In genomic region chr1:68293122-68293521, GRCh38 we compare ENCODE assay signal across 14 cellular contexts.
DNase-seq lines count a peak whose midpoint lies in the region; TF ChIP-seq lines count a peak whose summit lies in the region.
"Had no signal": no experiment of that assay in that cellular context is flagged by ENCODE, and none has a peak within 500 bp of the region (broad histone marks: within the 10 kb centered on the region; RNA-seq: fewer than 3 reads in every experiment).

No MANE protein-coding gene starts in this region.

- H3K9me3 ChIP-seq in BLaER1 (no peaks in the 10 kb centered on the region), adipocyte (ENCODE audit: control insufficient read depth, low read length) (no peaks in the 10 kb centered on the region), Peyer's patch (no peaks in the 10 kb centered on the region)
- H3K9me3 ChIP-seq: SJSA1 had no signal

- H3K36me3 Mint-ChIP-seq in nephron progenitor cell (ENCODE audit: low read depth), result no peaks in the 10 kb centered on the region
- H3K36me3 Mint-ChIP-seq: natural killer cell treated with Interleukin-12 subunit alpha and Interleukin-12 subunit beta and Interleukin-15 and Interleukin-18, amount 100 ng/mL, for 72 hours had no signal

- no peaks in the 10 kb centered on the region for H4K20me1 ChIP-seq in BLaER1

- intact Hi-C loops in head of caudate nucleus (cut with DNase I), result loop anchor here (10.0 kb wide), 1 partner anchor 58 kb away; the partner anchor contains the start of gene WLS

- H3K9me3 Mint-ChIP-seq in nephron progenitor cell, result no peaks in the 10 kb centered on the region
- H3K9me3 Mint-ChIP-seq: natural killer cell treated with Interleukin-12 subunit alpha and Interleukin-12 subunit beta and Interleukin-15 and Interleukin-18, amount 100 ng/mL, for 72 hours had no signal

- H3K4me1 ChIP-seq in BLaER1, result peaks cover 7% of the 10 kb centered on the region; the same call in 1 of the 2 replicates
- peaks cover 19% of the 10 kb centered on the region for H3K4me1 ChIP-seq in adipocyte (ENCODE audit: control insufficient read depth, insufficient read depth, low read length)
- H3K4me1 ChIP-seq in Peyer's patch, result peaks cover 0 to 12% (median 0%) of the 10 kb centered on the region in 4 donors
- H3K4me1 ChIP-seq: SJSA1 had no signal

- peak overlapping the region; percentile 74 for H3K4me3 Mint-ChIP-seq in nephron progenitor cell
- H3K4me3 Mint-ChIP-seq: natural killer cell treated with Interleukin-12 subunit alpha and Interleukin-12 subunit beta and Interleukin-15 and Interleukin-18, amount 100 ng/mL, for 72 hours had no signal

- H3K9ac ChIP-seq in BLaER1, result no peak overlapping the region
- no peak overlapping the region for H3K9ac ChIP-seq in adipocyte (ENCODE audit: low read length)

- H3K27ac ChIP-seq in BLaER1 (no peak overlapping the region), Peyer's patch (no peak overlapping the region)
- H3K27ac ChIP-seq: SJSA1 had no signal

- H3K36me3 ChIP-seq in BLaER1 (no peaks in the 10 kb centered on the region), adipocyte (ENCODE audit: control insufficient read depth, insufficient read depth, low read length, severe bottlenecking) (no peaks in the 10 kb centered on the region), Peyer's patch (no peaks in the 10 kb centered on the region)
- H3K36me3 ChIP-seq: SJSA1 had no signal

- TF ChIP-seq CTCF in nephron progenitor cell (IDR thresholded peaks at IDR 0.05) (no peak), Peyer's patch (IDR thresholded peaks at IDR 0.05) (no peak)

- peak overlapping the region; percentile 98 for H3K27ac Mint-ChIP-seq in nephron progenitor cell
- H3K27ac Mint-ChIP-seq: natural killer cell treated with Interleukin-12 subunit alpha and Interleukin-12 subunit beta and Interleukin-15 and Interleukin-18, amount 100 ng/mL, for 72 hours had no signal

- peak; percentile 21 for DNase-seq in adipocyte (ENCODE audit: low read depth)
- DNase-seq in head of caudate nucleus, result peak in 37 of 42 donors; percentile 3 to 81 (median 38)
- peak; percentile 13 for DNase-seq in nephron progenitor cell
- DNase-seq in NCI-H1417 treated with DMSO at 0.1 percent for 48 hours (lab: John Stamatoyannopoulos, UW), result no peak
- no peak for DNase-seq in pons (ENCODE audit: low spot score)
- DNase-seq in DMS53 (lab: John Stamatoyannopoulos, UW), result no peak
- no peak for DNase-seq in Peyer's patch
- DNase-seq: activated CD4-positive, alpha-beta T cell treated with anti-CD3 and anti-CD28 coated beads, Interleukin-2, amount 50 U/mL, for 48 hours; GDM1; small intestine; stimulated activated naive CD8-positive, alpha-beta T cell treated with anti-CD3 and anti-CD28 coated beads, Interleukin-15, Interleukin-2, amounts not matched to agents 100 U/mL and 50 U/mL, for 24 hours had no signal

- H3K27me3 Mint-ChIP-seq in nephron progenitor cell (ENCODE audit: low read depth, poor library complexity), result peaks cover 2% of the 10 kb centered on the region

- peaks cover 67% of the 10 kb centered on the region for H3K4me1 Mint-ChIP-seq in nephron progenitor cell

- peak overlapping the region; percentile 37; the same call in 1 of the 2 replicates for H3K4me2 ChIP-seq in BLaER1

- H3K27me3 ChIP-seq in BLaER1 (no peaks in the 10 kb centered on the region), adipocyte (replicated peaks; ENCODE audit: control insufficient read depth, insufficient read depth, low read length) (no peaks in the 10 kb centered on the region), Peyer's patch (no peaks in the 10 kb centered on the region)
- H3K27me3 ChIP-seq: SJSA1 had no signal

- H3K4me3 ChIP-seq in BLaER1, result no peak overlapping the region
- H3K4me3 ChIP-seq in adipocyte (ENCODE audit: low read length), result no peak overlapping the region
- no peak overlapping the region for H3K4me3 ChIP-seq in Peyer's patch
- H3K4me3 ChIP-seq: SJSA1 had no signal

- no peak for TF ChIP-seq POLR2A in Peyer's patch (IDR thresholded peaks at IDR 0.05)

Comparison
In these comparisons a context has a peak if more than half of its experiments do, and no peak if none do; other contexts are left out.
1. DNase-seq: peak in adipocyte (single experiment), head of caudate nucleus (37 of 42) and nephron progenitor cell (single experiment); none in NCI-H1417 treated with DMSO at 0.1 percent for 48 hours (single experiment), pons (single experiment), DMS53 (single experiment) and Peyer's patch (0 of 3).